In genomic region chr17:81313776-81314409, GRCh38 we compare ENCODE assay signal across 15 cellular contexts. TPM values are rescaled to one million over a fixed set of nuclear protein-coding genes. Genes with fewer than 3 reads are reported as not detected.
DNase-seq lines count a peak whose midpoint lies in the region; ATAC-seq, FAIRE-seq and TF ChIP-seq lines count a peak whose summit lies in the region.
"Had no signal": no experiment of that assay in that cellular context is flagged by ENCODE, and none has a peak within 500 bp of the region (broad histone marks: within the 10 kb centered on the region; RNA-seq: fewer than 3 reads in every experiment).

No MANE protein-coding gene starts in this region.

- H3K36me3 ChIP-seq in KOPT-K1 (ENCODE audit: insufficient read depth, low read length) (no peaks in the 10 kb centered on the region), spleen (no peaks in the 10 kb centered on the region)

- H3K4me3 Mint-ChIP-seq in central memory CD8-positive, alpha-beta T cell = no peak overlapping the region
- H3K4me3 Mint-ChIP-seq: CD4-positive, alpha-beta T cell had no signal

- H3K4me1 ChIP-seq in spleen = peaks cover 13 to 72% (median 42%) of the 10 kb centered on the region in 6 donors

- ATAC-seq in Right ventricle myocardium inferior = no peak
- no peak for ATAC-seq in left cardiac atrium
- ATAC-seq in central memory CD8-positive, alpha-beta T cell (replicated peaks; ENCODE audit: extremely low read depth, poor library complexity, severe bottlenecking) = no peak
- ATAC-seq in GM18907 (IDR thresholded peaks at IDR 0.05; ENCODE audit: unreplicated experiment) = no peak
- ATAC-seq: HCT116 had no signal

- no peak for FAIRE-seq in RCC 7860 (lab: Jason Lieb, UNC)
- FAIRE-seq: H54 had no signal

- H3K9me3 ChIP-seq in KOPT-K1 (ENCODE audit: insufficient read depth, low read length, poor library complexity, severe bottlenecking) (no peaks in the 10 kb centered on the region), spleen (no peaks in the 10 kb centered on the region)

- no peak for TF ChIP-seq POLR2A in spleen (IDR thresholded peaks at IDR 0.05)

- peak; percentile 43 for DNase-seq in Right ventricle myocardium inferior (ENCODE audit: missing footprints)
- no peak for DNase-seq in left cardiac atrium
- no peak for DNase-seq in central memory CD8-positive, alpha-beta T cell (ENCODE audit: low spot score in 2 of 2)
- no peak for DNase-seq in spleen
- DNase-seq in globus pallidus (ENCODE audit: low spot score) = no peak
- DNase-seq in RCC 7860 (ENCODE audit: low spot score) = no peak
- DNase-seq: ACHN; C1 segment of cervical spinal cord; Calu3; CD4-positive, alpha-beta T cell; DMS 273 treated with DMSO at 0.1 percent for 48 hours had no signal

- intact Hi-C loops in Right ventricle myocardium inferior (cut with DNase I) = no loop called here
- intact Hi-C loops in left cardiac atrium (cut with DNase I) = no loop called here
- intact Hi-C loops in spleen (cut with DNase I; ENCODE audit: low total_unique reads) = no loop called here

- peaks cover 0 to 30% (median 0%) of the 10 kb centered on the region in 7 donors for H3K27me3 ChIP-seq in spleen (replicated peaks in 1 of 7)

- H3K27ac ChIP-seq in KOPT-K1 (ENCODE audit: low read depth, low read length, poor library complexity, severe bottlenecking) = peak overlapping the region; percentile 47
- peak overlapping the region in 6 of 8 donors; percentile 46 to 70 (median 68) for H3K27ac ChIP-seq in spleen

- H3K27me3 Mint-ChIP-seq in central memory CD8-positive, alpha-beta T cell = peaks cover 19% of the 10 kb centered on the region

- H3K27ac Mint-ChIP-seq in central memory CD8-positive, alpha-beta T cell (ENCODE audit: low read depth) = peak overlapping the region; percentile 73
- H3K27ac Mint-ChIP-seq: CD4-positive, alpha-beta T cell had no signal

- WGBS in spleen, 5 donors = 58 to 69% (median 65%) methylated on average over 16 to 17 of the region's 17 CpGs

- peaks cover 2% of the 10 kb centered on the region for H3K36me3 Mint-ChIP-seq in central memory CD8-positive, alpha-beta T cell (ENCODE audit: insufficient read depth)

- TF ChIP-seq CTCF in spleen (IDR thresholded peaks at IDR 0.05 in 8 of 11, conservative IDR thresholded peaks at IDR 0.05 in 3 of 11) = no peak

- no peak overlapping the region for H3K4me3 ChIP-seq in spleen

- H3K4me1 Mint-ChIP-seq in central memory CD8-positive, alpha-beta T cell = no peaks in the 10 kb centered on the region

- no peaks in the 10 kb centered on the region for H3K9me3 Mint-ChIP-seq in central memory CD8-positive, alpha-beta T cell
- H3K9me3 Mint-ChIP-seq: CD4-positive, alpha-beta T cell had no signal

RNA-seq across cellular contexts. Expression of gene SLC38A10, which starts 18.8 kb away (rescaled TPM):
- total RNA-seq in Right ventricle myocardium inferior = 44.6 TPM
- 10 to 100 TPM; 46.4 to 54.0 TPM for total RNA-seq in left cardiac atrium
- total RNA-seq in spleen = 100 to 1,000 TPM in 1 of 7 donors, 10 to 100 TPM in 6; 82.8 to 112 (median 95.0) TPM
- polyA plus RNA-seq in spleen = 10 to 100 TPM; 54.9 to 85.1 (median 71.4) TPM
